1 cellular context compared by ENCODE assay signal in genomic region chr15:75452364-75452967, GRCh38.
TF ChIP-seq lines count a peak whose summit lies in the region.

No MANE protein-coding gene starts in this region.

TF ChIP-seq in HepG2, 621 proteins besides CTCF, POLR2A, EP300 and RAD21 (continued from another document and continues in another):
- TF ChIP-seq HMGXB3 (CRISPR knock-in tag; IDR thresholded peaks at IDR 0.05; ENCODE audit: borderline replicate concordance): no peak
- no peak for TF ChIP-seq ZNF276 (CRISPR knock-in tag; IDR thresholded peaks at IDR 0.05; ENCODE audit: low read depth)
- no peak for TF ChIP-seq ZNF670 (CRISPR knock-in tag; IDR thresholded peaks at IDR 0.05; ENCODE audit: borderline replicate concordance)
- TF ChIP-seq MLLT10 (CRISPR knock-in tag; IDR thresholded peaks at IDR 0.05): no peak
- peak; percentile 64; the same call in 1 of the 2 replicates for TF ChIP-seq TAF1 (CRISPR knock-in tag; IDR thresholded peaks at IDR 0.05)
- TF ChIP-seq NFE2L2 (IDR thresholded peaks at IDR 0.05; ENCODE audit: low read length): no peak
- no peak for TF ChIP-seq JDP2 (CRISPR knock-in tag; IDR thresholded peaks at IDR 0.05; ENCODE audit: borderline replicate concordance)
- TF ChIP-seq E2F1 (CRISPR knock-in tag; IDR thresholded peaks at IDR 0.05): no peak
- no peak for TF ChIP-seq ZNF562 (CRISPR knock-in tag; IDR thresholded peaks at IDR 0.05; ENCODE audit: borderline replicate concordance)
- TF ChIP-seq ZNF772 (CRISPR knock-in tag; IDR thresholded peaks at IDR 0.05): peak; percentile 55; the same call in 1 of the 2 replicates
- no peak for TF ChIP-seq ZNF225 (CRISPR knock-in tag; IDR thresholded peaks at IDR 0.05)
- TF ChIP-seq, protein P1, sequence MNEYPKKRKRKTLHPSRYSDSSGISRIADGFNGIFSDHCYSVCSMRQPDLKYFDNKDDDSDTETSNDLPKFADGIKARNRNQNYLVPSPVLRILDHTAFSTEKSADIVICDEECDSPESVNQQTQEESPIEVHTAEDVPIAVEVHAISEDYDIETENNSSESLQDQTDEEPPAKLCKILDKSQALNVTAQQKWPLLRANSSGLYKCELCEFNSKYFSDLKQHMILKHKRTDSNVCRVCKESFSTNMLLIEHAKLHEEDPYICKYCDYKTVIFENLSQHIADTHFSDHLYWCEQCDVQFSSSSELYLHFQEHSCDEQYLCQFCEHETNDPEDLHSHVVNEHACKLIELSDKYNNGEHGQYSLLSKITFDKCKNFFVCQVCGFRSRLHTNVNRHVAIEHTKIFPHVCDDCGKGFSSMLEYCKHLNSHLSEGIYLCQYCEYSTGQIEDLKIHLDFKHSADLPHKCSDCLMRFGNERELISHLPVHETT (CRISPR knock-in tag; conservative IDR thresholded peaks at IDR 0.05): no peak; the same call in 1 of the 2 replicates
- no peak for TF ChIP-seq SP1 (IDR thresholded peaks at IDR 0.05)
- TF ChIP-seq SP1 (CRISPR knock-in tag; IDR thresholded peaks at IDR 0.05): no peak; the same call in 1 of the 2 replicates
- TF ChIP-seq FOSL1 (CRISPR knock-in tag; IDR thresholded peaks at IDR 0.05; ENCODE audit: borderline replicate concordance): no peak
- TF ChIP-seq TEAD2 (CRISPR knock-in tag; IDR thresholded peaks at IDR 0.05): no peak
- TF ChIP-seq ELF1 (CRISPR knock-in tag; IDR thresholded peaks at IDR 0.05): no peak
- no peak; the same call in 1 of the 2 replicates for TF ChIP-seq TGIF2 (CRISPR knock-in tag; IDR thresholded peaks at IDR 0.05)
- no peak for TF ChIP-seq ZNF121 (CRISPR knock-in tag; IDR thresholded peaks at IDR 0.05)
- TF ChIP-seq ZNF878 (CRISPR knock-in tag; IDR thresholded peaks at IDR 0.05): no peak
- TF ChIP-seq, protein P2, sequence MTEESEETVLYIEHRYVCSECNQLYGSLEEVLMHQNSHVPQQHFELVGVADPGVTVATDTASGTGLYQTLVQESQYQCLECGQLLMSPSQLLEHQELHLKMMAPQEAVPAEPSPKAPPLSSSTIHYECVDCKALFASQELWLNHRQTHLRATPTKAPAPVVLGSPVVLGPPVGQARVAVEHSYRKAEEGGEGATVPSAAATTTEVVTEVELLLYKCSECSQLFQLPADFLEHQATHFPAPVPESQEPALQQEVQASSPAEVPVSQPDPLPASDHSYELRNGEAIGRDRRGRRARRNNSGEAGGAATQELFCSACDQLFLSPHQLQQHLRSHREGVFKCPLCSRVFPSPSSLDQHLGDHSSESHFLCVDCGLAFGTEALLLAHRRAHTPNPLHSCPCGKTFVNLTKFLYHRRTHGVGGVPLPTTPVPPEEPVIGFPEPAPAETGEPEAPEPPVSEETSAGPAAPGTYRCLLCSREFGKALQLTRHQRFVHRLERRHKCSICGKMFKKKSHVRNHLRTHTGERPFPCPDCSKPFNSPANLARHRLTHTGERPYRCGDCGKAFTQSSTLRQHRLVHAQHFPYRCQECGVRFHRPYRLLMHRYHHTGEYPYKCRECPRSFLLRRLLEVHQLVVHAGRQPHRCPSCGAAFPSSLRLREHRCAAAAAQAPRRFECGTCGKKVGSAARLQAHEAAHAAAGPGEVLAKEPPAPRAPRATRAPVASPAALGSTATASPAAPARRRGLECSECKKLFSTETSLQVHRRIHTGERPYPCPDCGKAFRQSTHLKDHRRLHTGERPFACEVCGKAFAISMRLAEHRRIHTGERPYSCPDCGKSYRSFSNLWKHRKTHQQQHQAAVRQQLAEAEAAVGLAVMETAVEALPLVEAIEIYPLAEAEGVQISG (CRISPR knock-in tag; IDR thresholded peaks at IDR 0.05): no peak
- TF ChIP-seq LRRFIP1 (CRISPR knock-in tag; conservative IDR thresholded peaks at IDR 0.05): no peak
- no peak for TF ChIP-seq HMG20B (CRISPR knock-in tag; conservative IDR thresholded peaks at IDR 0.05)
- no peak for TF ChIP-seq FOXA1 (IDR thresholded peaks at IDR 0.05)
- TF ChIP-seq FOXA1 (CRISPR knock-in tag; IDR thresholded peaks at IDR 0.05): no peak
- TF ChIP-seq, protein P3, sequence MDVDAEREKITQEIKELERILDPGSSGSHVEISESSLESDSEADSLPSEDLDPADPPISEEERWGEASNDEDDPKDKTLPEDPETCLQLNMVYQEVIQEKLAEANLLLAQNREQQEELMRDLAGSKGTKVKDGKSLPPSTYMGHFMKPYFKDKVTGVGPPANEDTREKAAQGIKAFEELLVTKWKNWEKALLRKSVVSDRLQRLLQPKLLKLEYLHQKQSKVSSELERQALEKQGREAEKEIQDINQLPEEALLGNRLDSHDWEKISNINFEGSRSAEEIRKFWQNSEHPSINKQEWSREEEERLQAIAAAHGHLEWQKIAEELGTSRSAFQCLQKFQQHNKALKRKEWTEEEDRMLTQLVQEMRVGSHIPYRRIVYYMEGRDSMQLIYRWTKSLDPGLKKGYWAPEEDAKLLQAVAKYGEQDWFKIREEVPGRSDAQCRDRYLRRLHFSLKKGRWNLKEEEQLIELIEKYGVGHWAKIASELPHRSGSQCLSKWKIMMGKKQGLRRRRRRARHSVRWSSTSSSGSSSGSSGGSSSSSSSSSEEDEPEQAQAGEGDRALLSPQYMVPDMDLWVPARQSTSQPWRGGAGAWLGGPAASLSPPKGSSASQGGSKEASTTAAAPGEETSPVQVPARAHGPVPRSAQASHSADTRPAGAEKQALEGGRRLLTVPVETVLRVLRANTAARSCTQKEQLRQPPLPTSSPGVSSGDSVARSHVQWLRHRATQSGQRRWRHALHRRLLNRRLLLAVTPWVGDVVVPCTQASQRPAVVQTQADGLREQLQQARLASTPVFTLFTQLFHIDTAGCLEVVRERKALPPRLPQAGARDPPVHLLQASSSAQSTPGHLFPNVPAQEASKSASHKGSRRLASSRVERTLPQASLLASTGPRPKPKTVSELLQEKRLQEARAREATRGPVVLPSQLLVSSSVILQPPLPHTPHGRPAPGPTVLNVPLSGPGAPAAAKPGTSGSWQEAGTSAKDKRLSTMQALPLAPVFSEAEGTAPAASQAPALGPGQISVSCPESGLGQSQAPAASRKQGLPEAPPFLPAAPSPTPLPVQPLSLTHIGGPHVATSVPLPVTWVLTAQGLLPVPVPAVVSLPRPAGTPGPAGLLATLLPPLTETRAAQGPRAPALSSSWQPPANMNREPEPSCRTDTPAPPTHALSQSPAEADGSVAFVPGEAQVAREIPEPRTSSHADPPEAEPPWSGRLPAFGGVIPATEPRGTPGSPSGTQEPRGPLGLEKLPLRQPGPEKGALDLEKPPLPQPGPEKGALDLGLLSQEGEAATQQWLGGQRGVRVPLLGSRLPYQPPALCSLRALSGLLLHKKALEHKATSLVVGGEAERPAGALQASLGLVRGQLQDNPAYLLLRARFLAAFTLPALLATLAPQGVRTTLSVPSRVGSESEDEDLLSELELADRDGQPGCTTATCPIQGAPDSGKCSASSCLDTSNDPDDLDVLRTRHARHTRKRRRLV (CRISPR knock-in tag; IDR thresholded peaks at IDR 0.05): peak; percentile 94
- peak; percentile 53; the same call in 1 of the 2 replicates for TF ChIP-seq KDM5A (IDR thresholded peaks at IDR 0.05; ENCODE audit: borderline replicate concordance, low read length)
- no peak for TF ChIP-seq HOXA3 (CRISPR knock-in tag; IDR thresholded peaks at IDR 0.05)
- TF ChIP-seq KLF16 (CRISPR knock-in tag; IDR thresholded peaks at IDR 0.05): peak in 1 of 2 experiments; percentile 52; a peak in 1 of 4 replicates
- no peak for TF ChIP-seq HNF4A (CRISPR knock-in tag; IDR thresholded peaks at IDR 0.05)
- TF ChIP-seq ZNF281 (CRISPR knock-in tag; IDR thresholded peaks at IDR 0.05; ENCODE audit: borderline replicate concordance): no peak
- TF ChIP-seq ZNF432 (CRISPR knock-in tag; IDR thresholded peaks at IDR 0.05; ENCODE audit: borderline replicate concordance): no peak
